19 cellular contexts compared by ENCODE assay signal in the genomic region with DNA sequence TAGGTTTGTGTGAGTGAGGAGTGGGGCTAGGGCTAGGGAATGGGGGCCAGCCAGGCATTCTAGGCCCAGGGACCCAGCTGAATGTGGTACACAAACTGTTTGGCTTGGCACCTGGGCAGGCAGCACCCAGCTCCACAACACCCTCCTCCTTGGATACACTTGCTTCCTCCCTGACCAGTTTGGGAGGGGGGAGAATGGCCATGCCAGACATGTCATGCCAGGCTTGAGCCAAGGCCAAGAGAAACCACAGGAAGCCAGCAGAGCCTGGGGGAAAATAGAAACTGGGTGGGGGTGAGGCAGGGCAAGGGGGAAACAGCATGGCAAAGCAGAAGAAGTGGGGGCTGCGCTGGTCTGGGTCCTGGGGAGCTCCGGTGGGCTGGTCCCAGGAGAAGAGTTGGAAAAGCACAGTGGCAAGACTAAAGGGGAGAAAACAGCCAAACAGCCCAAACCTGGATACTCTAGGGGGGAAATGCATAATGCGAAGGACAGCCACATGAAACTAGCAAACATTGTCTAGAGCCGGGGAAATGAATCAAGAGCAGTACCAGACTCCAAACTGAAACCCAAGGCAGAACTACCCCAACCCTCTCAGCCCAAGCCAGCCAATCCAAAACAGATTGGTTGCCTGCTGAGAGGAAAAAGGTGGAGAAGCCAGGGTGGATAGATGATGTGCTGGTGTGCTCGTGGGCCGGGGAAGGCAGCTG. TPM values are rescaled to one million over a fixed set of nuclear protein-coding genes. Genes with fewer than 3 reads are reported as not detected.
DNase-seq lines count a peak whose midpoint lies in the region; ATAC-seq, FAIRE-seq and TF ChIP-seq lines count a peak whose summit lies in the region.
"Had no signal": no experiment of that assay in that cellular context is flagged by ENCODE, and none has a peak within 500 bp of the region (broad histone marks: within the 10 kb centered on the region; RNA-seq: fewer than 3 reads in every experiment).

No MANE protein-coding gene starts in this region.

- H2AFZ ChIP-seq in HepG2 (ENCODE audit: low read length): no peak overlapping the region

- 72% methylated on average over 6 of the region's 6 CpGs for WGBS in right lobe of liver (ENCODE audit: insufficient coverage, low coverage, low lambda C conversion rate, missing lambda C conversion rate)
- WGBS in HepG2 (ENCODE audit: low lambda C conversion rate): 55% methylated on average over 6 of the region's 6 CpGs

- H3K4me3 ChIP-seq in right lobe of liver: no peak overlapping the region
- H3K4me3 ChIP-seq in HepG2 (replicated peaks in 1 of 3; ENCODE audit: insufficient read depth in 1 of 3, low read depth in 2 of 3, low read length in 3 of 3): no peak overlapping the region
- peak overlapping the region in 1 of 3 donors; percentile 7 for H3K4me3 ChIP-seq in breast epithelium

- in situ Hi-C loops in HepG2 (cut with HindIII; ENCODE audit: extremely low pct_ligation_motif_present, low pct_unique_long_range_greater_than_20kb): no loop called here

- no peak for TF ChIP-seq CTCF in right lobe of liver (IDR thresholded peaks at IDR 0.05)
- TF ChIP-seq CTCF in HepG2 (CRISPR knock-in tag; IDR thresholded peaks at IDR 0.05): no peak
- TF ChIP-seq CTCF in breast epithelium (IDR thresholded peaks at IDR 0.05): no peak

- no peaks in the 10 kb centered on the region for H3K9me3 ChIP-seq in right lobe of liver
- no peaks in the 10 kb centered on the region for H3K9me3 ChIP-seq in HepG2 (ENCODE audit: low read length)
- no peaks in the 10 kb centered on the region for H3K9me3 ChIP-seq in breast epithelium

- TF ChIP-seq POLR2A in right lobe of liver (IDR thresholded peaks at IDR 0.05) (no peak), HepG2 (IDR thresholded peaks at IDR 0.05; ENCODE audit: insufficient read depth in 1 of 2, low read depth in 2 of 2, low read length in 2 of 2) (no peak), breast epithelium (IDR thresholded peaks at IDR 0.05) (no peak)

- H3K36me3 ChIP-seq in right lobe of liver (no peaks in the 10 kb centered on the region), HepG2 (replicated peaks in 1 of 2; ENCODE audit: control insufficient read depth in 1 of 2, insufficient read depth in 2 of 2, low read length in 2 of 2) (no peaks in the 10 kb centered on the region), breast epithelium (no peaks in the 10 kb centered on the region)

- H4K20me1 ChIP-seq in HepG2 (ENCODE audit: insufficient read depth, low read length): no peaks in the 10 kb centered on the region

- no peak overlapping the region for H3K4me2 ChIP-seq in HepG2 (ENCODE audit: low read depth, low read length)

- TF ChIP-seq EP300 in HepG2 (IDR thresholded peaks at IDR 0.05; ENCODE audit: low read depth in 2 of 2, low read length in 2 of 2): no peak
- TF ChIP-seq EP300 in HepG2 (CRISPR knock-in tag; IDR thresholded peaks at IDR 0.05; ENCODE audit: borderline replicate concordance): no peak

- no peak for FAIRE-seq in HepG2 (lab: Jason Lieb, UNC)

- DNase-seq in right lobe of liver (peak in 2 of 3 donors; percentile 24 to 35), HepG2 (ENCODE audit: low spot score) (no peak), breast epithelium (ENCODE audit: low spot score in 2 of 2) (peak; percentile 72), myocyte (ENCODE audit: low read depth) (peak; percentile 76), NCI-H524 (lab: John Stamatoyannopoulos, UW) (no peak), NCI-H345 treated with DMSO at 0.1 percent for 48 hours (lab: John Stamatoyannopoulos, UW; ENCODE audit: unreplicated experiment) (no peak)
- DNase-seq: activated naive CD8-positive, alpha-beta T cell treated with anti-CD3 and anti-CD28 coated beads for 36 hours; activated T-cell treated with anti-CD3 and anti-CD28 coated beads for 4 hours; DMS 273 treated with DMSO at 0.1 percent for 48 hours; IMR-90; NCI-H1092; NCI-H2227 treated with DMSO at 0.1 percent for 48 hours; stimulated activated naive B cell treated with anti-CD40 and anti-IgM and Interleukin-4, amounts not matched to agents 10 μg/mL and 1 μg/mL and 100 μg/mL, for 72 hours had no signal

- H3K79me2 ChIP-seq in HepG2 (ENCODE audit: insufficient read depth, low read length): no peaks in the 10 kb centered on the region

- no peaks in the 10 kb centered on the region for H3K4me1 ChIP-seq in right lobe of liver
- H3K4me1 ChIP-seq in HepG2 (ENCODE audit: insufficient read depth, low read length): peaks cover 13% of the 10 kb centered on the region
- no peaks in the 10 kb centered on the region for H3K4me1 ChIP-seq in breast epithelium

- CTCF ChIA-PET in HepG2 (lab: Yijun Ruan, JAX; ENCODE audit: low intra/inter-chr PET ratio, low total read pairs): no interaction called here

- H3K27me3 ChIP-seq in right lobe of liver: no peaks in the 10 kb centered on the region
- H3K27me3 ChIP-seq in HepG2 (ENCODE audit: control insufficient read depth in 1 of 2, insufficient read depth in 2 of 2, low read length in 2 of 2): peaks cover 0 to 9% of the 10 kb centered on the region in 2 experiments; a peak in 1 of 5 replicates
- H3K27me3 ChIP-seq in breast epithelium: no peaks in the 10 kb centered on the region

- no peak for TF ChIP-seq RAD21 in HepG2 (CRISPR knock-in tag; IDR thresholded peaks at IDR 0.05)

- H3K9ac ChIP-seq in HepG2 (ENCODE audit: insufficient read depth, low read depth, low read length): no peak overlapping the region

- POLR2A ChIA-PET in HepG2 (lab: Yijun Ruan, JAX): no interaction called here

- ATAC-seq in right lobe of liver: no peak
- no peak for ATAC-seq in HepG2
- no peak for ATAC-seq in HG02763 (IDR thresholded peaks at IDR 0.05; ENCODE audit: unreplicated experiment)
- ATAC-seq in HG03354 (IDR thresholded peaks at IDR 0.05; ENCODE audit: poor library complexity, severe bottlenecking, unreplicated experiment): no peak
- ATAC-seq: naive thymus-derived CD8-positive, alpha-beta T cell; sciatic nerve; stimulated activated naive B cell treated with anti-CD40 and anti-IgM and Interleukin-4, amounts not matched to agents 10 μg/mL and 1 μg/mL and 100 μg/mL, for 72 hours had no signal

- intact Hi-C loops in right lobe of liver (cut with DNase I): no loop called here
- intact Hi-C loops in HepG2 (cut with micrococcal nuclease; ENCODE audit: unreplicated experiment): no loop called here
- intact Hi-C loops in breast epithelium (cut with DNase I; ENCODE audit: low total_unique reads): loop anchor here (2.0 kb wide), 1 partner anchor 67 kb away; no protein-coding TSS in a partner anchor

- no TSS peak for BruUV-seq in HepG2 (replicated peaks; lab: Mats Ljungman, UMichigan)

- H3K27ac ChIP-seq in right lobe of liver (no peak overlapping the region), HepG2 (ENCODE audit: extremely low read length, insufficient read depth, low read length) (no peak overlapping the region), breast epithelium (peak overlapping the region; percentile 31 to 49)

TF ChIP-seq in HepG2, 621 proteins besides CTCF, POLR2A, EP300 and RAD21 (continues in another document):
- TF ChIP-seq ARHGAP35 (CRISPR knock-in tag; IDR thresholded peaks at IDR 0.05; ENCODE audit: borderline replicate concordance) (no peak), JDP2 (CRISPR knock-in tag; IDR thresholded peaks at IDR 0.05; ENCODE audit: borderline replicate concordance) (no peak)
- TF ChIP-seq, protein P1, sequence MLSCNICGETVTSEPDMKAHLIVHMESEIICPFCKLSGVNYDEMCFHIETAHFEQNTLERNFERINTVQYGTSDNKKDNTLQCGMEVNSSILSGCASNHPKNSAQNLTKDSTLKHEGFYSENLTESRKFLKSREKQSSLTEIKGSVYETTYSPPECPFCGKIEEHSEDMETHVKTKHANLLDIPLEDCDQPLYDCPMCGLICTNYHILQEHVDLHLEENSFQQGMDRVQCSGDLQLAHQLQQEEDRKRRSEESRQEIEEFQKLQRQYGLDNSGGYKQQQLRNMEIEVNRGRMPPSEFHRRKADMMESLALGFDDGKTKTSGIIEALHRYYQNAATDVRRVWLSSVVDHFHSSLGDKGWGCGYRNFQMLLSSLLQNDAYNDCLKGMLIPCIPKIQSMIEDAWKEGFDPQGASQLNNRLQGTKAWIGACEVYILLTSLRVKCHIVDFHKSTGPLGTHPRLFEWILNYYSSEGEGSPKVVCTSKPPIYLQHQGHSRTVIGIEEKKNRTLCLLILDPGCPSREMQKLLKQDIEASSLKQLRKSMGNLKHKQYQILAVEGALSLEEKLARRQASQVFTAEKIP (CRISPR knock-in tag; IDR thresholded peaks at IDR 0.05; ENCODE audit: borderline replicate concordance): no peak

RNA-seq across cellular contexts. Expression of a gene that starts 47.9 kb away (rescaled TPM):
- total RNA-seq in right lobe of liver (1 to 10 TPM in 3 of 6 experiments, under 1 TPM in 3; 0.17 to 2.0 (median 1.0) TPM), HepG2 (2016; rRNA removed; fragmentation: Illumina TruSeq; extraction: Trizol) (not detected in 2 replicates), breast epithelium (10 to 100 TPM in 1 of 3 donors, 1 to 10 TPM in 1, not detected in 1; 2.6 to 11.3 TPM), myocyte (0.53 and 0.78 TPM in 2 replicates)
- total RNA-seq in HepG2 (2016; cell fraction: cytosol; rRNA removed; fragmentation: Illumina TruSeq; extraction: Trizol; ENCODE audit: low read depth): not detected in 2 replicates
- total RNA-seq in HepG2 (2016; cell fraction: insoluble cytoplasmic fraction; rRNA removed; fragmentation: Illumina TruSeq; extraction: Trizol): 0.04 TPM in 1 of 2 replicates, not detected in the other
- total RNA-seq in HepG2 (2016; cell fraction: membrane; rRNA removed; fragmentation: Illumina TruSeq; extraction: Trizol): not detected in 2 replicates
- not detected in 2 replicates for total RNA-seq in HepG2 (2016; cell fraction: nucleus; rRNA removed; fragmentation: Illumina TruSeq; extraction: Trizol)
- 0.04 and 0.07 TPM in 2 replicates for polyA plus RNA-seq in HepG2 (2011; rRNA removed)
- 0.03 and 0.05 TPM in 2 replicates for polyA plus RNA-seq in HepG2 (2011; cell fraction: cytosol; rRNA removed)
- polyA plus RNA-seq in HepG2 (2011; cell fraction: nucleus; rRNA removed): 0.14 and 0.19 TPM in 2 replicates
- not detected in 2 replicates for polyA plus RNA-seq in HepG2 (2012)
- polyA plus RNA-seq in HepG2 (2016; cell fraction: cytosol; fragmentation: Illumina TruSeq; extraction: Trizol; ENCODE audit: low read depth): 0.03 TPM in 1 of 2 replicates, not detected in the other
- not detected in 2 replicates for polyA plus RNA-seq in HepG2 (2016; cell fraction: insoluble cytoplasmic fraction; fragmentation: Illumina TruSeq; extraction: Trizol; ENCODE audit: low read depth)
- not detected in 2 replicates for polyA plus RNA-seq in HepG2 (2016; cell fraction: membrane; fragmentation: Illumina TruSeq; extraction: Trizol; ENCODE audit: low read depth)
- polyA plus RNA-seq in HepG2 (2016; cell fraction: nucleus; fragmentation: Illumina TruSeq; extraction: Trizol; ENCODE audit: insufficient read depth, low read depth): not detected in 2 replicates
- 0.12 TPM in 1 of 2 replicates, not detected in the other for polyA minus RNA-seq in HepG2 (2011; rRNA and poly(A)+ RNA removed; ENCODE audit: low replicate concordance)
- not detected in 2 replicates for polyA minus RNA-seq in HepG2 (2011; cell fraction: cytosol; rRNA and poly(A)+ RNA removed)
- not detected in 2 replicates for polyA minus RNA-seq in HepG2 (2011; cell fraction: nucleus; rRNA and poly(A)+ RNA removed)
- polyA plus RNA-seq in myocyte (2012): 0.26 TPM
- total RNA-seq: epithelial cell of proximal tubule; IMR-90; T-helper 1 cell treated with Interleukin-12 subunit alpha and Interleukin-12 subunit beta and Interleukin-4 antibody, amounts not matched to agents 30 ng/mL and 1 ng/mL, for 36 hours had no signal
- polyA plus RNA-seq: IMR-90 had no signal

Comparison
In these comparisons a context has a peak if more than half of its experiments do, and no peak if none do; other contexts are left out.
1. DNase-seq: peak in right lobe of liver (2 of 3), breast epithelium (2 of 2) and myocyte (single experiment); none in HepG2 (single experiment), NCI-H524 (0 of 2) and NCI-H345 treated with DMSO at 0.1 percent for 48 hours (single experiment).
2. H3K27ac ChIP-seq: peak in breast epithelium (2 of 2); none in right lobe of liver (0 of 3) and HepG2 (single experiment).